ENCODE assay signal across 29 cellular contexts in genomic region chr6:3579652-3580051, GRCh38.
"Had no signal": no experiment of that assay in that cellular context is flagged by ENCODE, and none has a peak within 500 bp of the region (broad histone marks: within the 10 kb centered on the region; RNA-seq: fewer than 3 reads in every experiment).

No MANE protein-coding gene starts in this region.

- DNase-seq: dermis blood vessel endothelial cell; effector memory CD4-positive, alpha-beta T cell; esophagus squamous epithelium; foreskin melanocyte; glutamatergic neuron; heart right ventricle; hippocampal formation; left cardiac atrium; left lung; mesenchymal stem cell; mucosa of descending colon; naive B cell; nucleus accumbens; stimulated activated CD4-positive, alpha-beta T cell treated with anti-CD3 and anti-CD28 coated beads, Interleukin-12 subunit alpha, Interleukin-12 subunit beta, amount 100 ng/mL, for 4 hours; stimulated activated CD4-positive, alpha-beta T cell treated with anti-CD3 and anti-CD28 coated beads, Interleukin-1b, Interleukin-23, amount 100 ng/mL, for 48 hours; stimulated activated CD4-positive, alpha-beta T cell treated with anti-CD3 and anti-CD28 coated beads, Interleukin-4, amount 100 ng/mL, for 1 hour; stimulated activated CD8-positive, alpha-beta memory T cell treated with anti-CD3 and anti-CD28 coated beads, Interleukin-4, amount 100 ng/mL, for 48 hours; stimulated activated naive CD4-positive, alpha-beta T cell; stimulated activated naive CD8-positive, alpha-beta T cell treated with anti-CD3 and anti-CD28 coated beads, Interleukin-15, amount 100 ng/mL, for 72 hours; transverse colon had no signal

- H3K27me3 ChIP-seq: esophagus squamous epithelium, left lung, right atrium auricular region, suprapubic skin, transverse colon, vagina had no signal

- H3K36me3 ChIP-seq: esophagus squamous epithelium, heart right ventricle, left lung, prostate gland, right atrium auricular region, suprapubic skin, transverse colon, vagina had no signal

- H3K4me3 ChIP-seq: esophagus squamous epithelium, heart right ventricle, left lung, mucosa of descending colon, prostate gland, right atrium auricular region, smooth muscle cell, suprapubic skin, transverse colon, vagina had no signal

- H3K4me3 Mint-ChIP-seq: mesothelial cell of epicardium; naive B cell; natural killer cell treated with Interleukin-12 subunit alpha and Interleukin-12 subunit beta and Interleukin-15 and Interleukin-18, amount 100 ng/mL, for 72 hours; neural crest cell; stimulated activated naive CD8-positive, alpha-beta T cell treated with anti-CD3 and anti-CD28 coated beads, Interleukin-15, amount 100 ng/mL, for 72 hours had no signal

- H3K4me1 ChIP-seq: esophagus squamous epithelium, heart right ventricle, left lung, prostate gland, right atrium auricular region, suprapubic skin, vagina had no signal

- ATAC-seq: heart right ventricle; left cardiac atrium; left lung; mucosa of descending colon; natural killer cell treated with Interleukin-12 subunit alpha and Interleukin-12 subunit beta and Interleukin-15 and Interleukin-18, amount 100 ng/mL, for 72 hours; sciatic nerve; stimulated activated naive CD8-positive, alpha-beta T cell treated with anti-CD3 and anti-CD28 coated beads, Interleukin-15, amount 100 ng/mL, for 72 hours had no signal

- H3K9me3 ChIP-seq: esophagus squamous epithelium, heart right ventricle, left lung, mucosa of descending colon, prostate gland, right atrium auricular region, suprapubic skin, transverse colon, vagina had no signal

- H3K4me1 Mint-ChIP-seq: naive B cell; stimulated activated naive CD8-positive, alpha-beta T cell treated with anti-CD3 and anti-CD28 coated beads, Interleukin-15, amount 100 ng/mL, for 72 hours had no signal

- H3K4me2 ChIP-seq: smooth muscle cell had no signal

- H3K27ac Mint-ChIP-seq: mesothelial cell of epicardium; naive B cell; natural killer cell treated with Interleukin-12 subunit alpha and Interleukin-12 subunit beta and Interleukin-15 and Interleukin-18, amount 100 ng/mL, for 72 hours had no signal

- H3K27ac ChIP-seq: esophagus squamous epithelium, heart right ventricle, left lung, prostate gland, right atrium auricular region, suprapubic skin, transverse colon, vagina had no signal

- H3K36me3 Mint-ChIP-seq: mesothelial cell of epicardium; naive B cell; natural killer cell treated with Interleukin-12 subunit alpha and Interleukin-12 subunit beta and Interleukin-15 and Interleukin-18, amount 100 ng/mL, for 72 hours had no signal

- H3K9me3 Mint-ChIP-seq: mesothelial cell of epicardium; natural killer cell treated with Interleukin-12 subunit alpha and Interleukin-12 subunit beta and Interleukin-15 and Interleukin-18, amount 100 ng/mL, for 72 hours; stimulated activated naive CD8-positive, alpha-beta T cell treated with anti-CD3 and anti-CD28 coated beads, Interleukin-15, amount 100 ng/mL, for 72 hours had no signal
